ENCODE assay signal across 8 cellular contexts in the genomic region with DNA sequence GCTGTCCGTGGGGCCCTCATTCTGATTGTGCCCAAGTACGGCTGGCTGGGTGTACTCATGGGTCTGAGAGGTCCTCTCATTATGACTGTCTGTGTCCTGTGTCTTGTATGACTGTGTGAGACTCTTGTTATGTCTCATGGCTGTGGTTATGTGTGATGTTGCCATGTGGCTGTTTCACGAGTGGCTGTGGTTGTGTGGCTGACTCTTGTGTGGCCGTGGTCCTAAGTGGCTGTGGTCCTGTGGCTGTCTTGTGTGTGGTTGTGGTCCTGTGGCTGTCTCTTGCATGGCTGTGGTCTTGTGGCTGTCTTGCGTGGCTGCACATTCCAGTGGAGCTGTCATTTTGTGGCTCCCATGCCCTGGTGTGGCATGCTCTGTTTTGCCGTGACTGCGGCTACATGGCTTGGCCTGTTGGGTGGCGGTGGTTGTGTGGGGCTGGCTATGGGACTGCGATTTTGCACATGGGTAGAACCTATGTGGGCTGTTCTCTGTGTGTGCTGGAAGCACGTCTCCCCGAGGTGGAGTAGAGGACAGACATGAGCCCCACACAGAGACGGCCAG. TPM values are rescaled to one million over a fixed set of nuclear protein-coding genes. Genes with fewer than 3 reads are reported as not detected.
A peak's percentile ranks its signal among the peaks of the same experiment; 100 is the strongest.
DNase-seq lines count a peak whose midpoint lies in the region; ATAC-seq lines count a peak whose summit lies in the region.

No MANE protein-coding gene starts in this region.

- no peak overlapping the region for H3K4me2 ChIP-seq in neuronal stem cell (ENCODE audit: insufficient read depth, low read length, poor library complexity, severe bottlenecking)
- H3K4me2 ChIP-seq in mesenchymal stem cell (ENCODE audit: low read length, poor library complexity, severe bottlenecking): no peak overlapping the region

- no peak for ATAC-seq in GM21360 (IDR thresholded peaks at IDR 0.05; ENCODE audit: unreplicated experiment)

- H3K27ac ChIP-seq in adipose tissue (ENCODE audit: low read depth, low read length) (peak overlapping the region; percentile 82), neuronal stem cell (replicated peaks; ENCODE audit: low read length) (no peak overlapping the region), mesenchymal stem cell (ENCODE audit: low read length, poor library complexity, severe bottlenecking) (no peak overlapping the region)

- peak overlapping the region; percentile 29 for H3K23ac ChIP-seq in neuronal stem cell (ENCODE audit: low read depth, low read length, poor library complexity)
- peak overlapping the region in 1 of 2 experiments; percentile 42 for H3K23ac ChIP-seq in mesenchymal stem cell (ENCODE audit: low read length in 2 of 2)

- no peak overlapping the region for H4K8ac ChIP-seq in neuronal stem cell (ENCODE audit: low read depth, low read length)
- no peak overlapping the region for H4K8ac ChIP-seq in mesenchymal stem cell (ENCODE audit: low read length)

- peaks cover 8 to 9% of the 10 kb centered on the region in 2 donors for H3K9me3 ChIP-seq in neuronal stem cell (replicated peaks in 1 of 2; ENCODE audit: control insufficient read depth in 2 of 2, insufficient read depth in 1 of 2, low read depth in 1 of 2, low read length in 2 of 2)
- no peaks in the 10 kb centered on the region for H3K9me3 ChIP-seq in mesenchymal stem cell (ENCODE audit: control insufficient read depth, low read length)

- H2BK12ac ChIP-seq in neuronal stem cell (ENCODE audit: low read length): no peak overlapping the region
- H2BK12ac ChIP-seq in mesenchymal stem cell (ENCODE audit: low read length in 2 of 2): no peak overlapping the region

- no peak overlapping the region for H2BK120ac ChIP-seq in neuronal stem cell (ENCODE audit: low read depth, low read length)
- no peak overlapping the region for H2BK120ac ChIP-seq in mesenchymal stem cell (ENCODE audit: low read depth, low read length)

- H3K14ac ChIP-seq in neuronal stem cell (ENCODE audit: low read length) (no peak overlapping the region), mesenchymal stem cell (ENCODE audit: low read length in 2 of 2) (no peak overlapping the region)

- H3K79me1 ChIP-seq in neuronal stem cell (ENCODE audit: low read depth, low read length): no peaks in the 10 kb centered on the region
- peaks cover 2% of the 10 kb centered on the region for H3K79me1 ChIP-seq in mesenchymal stem cell (replicated peaks; ENCODE audit: low read length, poor library complexity, severe bottlenecking)

- peaks cover 25 to 69% (median 60%) of the 10 kb centered on the region in 3 experiments for H3K27me3 ChIP-seq in neuronal stem cell (ENCODE audit: control insufficient read depth in 3 of 3, insufficient read depth in 3 of 3, low read depth in 1 of 3, low read length in 3 of 3)
- peaks cover 0 to 44% of the 10 kb centered on the region in 2 experiments for H3K27me3 ChIP-seq in mesenchymal stem cell (ENCODE audit: control insufficient read depth in 1 of 2, insufficient read depth in 1 of 2, low read length in 2 of 2)

- H4K91ac ChIP-seq in neuronal stem cell (ENCODE audit: low read depth, low read length, poor library complexity) (no peak overlapping the region), mesenchymal stem cell (ENCODE audit: low read length) (no peak overlapping the region)

- WGBS in adipose tissue, 3 donors: 51 to 85% (median 57%) methylated on average over 12 of the region's 12 CpGs
- no CpG with 5 or more reads among the region's 12 CpGs for WGBS in neuronal stem cell (ENCODE audit: extremely low coverage in 2 of 2, insufficient read length in 2 of 2, insufficient replicate concordance in 1 of 2), 2 donors
- WGBS in mesenchymal stem cell: 92% methylated on average over 12 of the region's 12 CpGs

- H2AK5ac ChIP-seq in neuronal stem cell (ENCODE audit: low read depth, low read length) (peak overlapping the region; percentile 90), mesenchymal stem cell (ENCODE audit: low read length, severe bottlenecking) (no peak overlapping the region)

- no peak overlapping the region for H3K4ac ChIP-seq in neuronal stem cell (ENCODE audit: low read length)
- H3K4ac ChIP-seq in mesenchymal stem cell (ENCODE audit: low read depth in 1 of 2, low read length in 2 of 2): no peak overlapping the region

- DNase-seq in ELR (ENCODE audit: low read depth) (peak; percentile 52), OCI-M1 (lab: John Stamatoyannopoulos, UW) (peak; percentile 69), neuronal stem cell (ENCODE audit: low spot score) (no peak), mesenchymal stem cell (no peak), middle frontal gyrus (ENCODE audit: extremely low spot score, low spot score) (no peak), NCI-H510A treated with DMSO at 0.1 percent for 48 hours (lab: John Stamatoyannopoulos, UW) (no peak)

- H2BK5ac ChIP-seq in neuronal stem cell (ENCODE audit: low read length) (no peak overlapping the region), mesenchymal stem cell (ENCODE audit: low read depth, low read length, poor library complexity, severe bottlenecking) (no peak overlapping the region)

- H3K4me1 ChIP-seq in neuronal stem cell (ENCODE audit: control insufficient read depth in 2 of 2, insufficient read depth in 1 of 2, low read depth in 1 of 2, low read length in 2 of 2) (peaks cover 8 to 22% of the 10 kb centered on the region in 2 donors), mesenchymal stem cell (ENCODE audit: control insufficient read depth, insufficient read depth, low read depth, low read length) (peaks cover 38% of the 10 kb centered on the region)

- H3K36me3 ChIP-seq in neuronal stem cell (replicated peaks in 1 of 2; ENCODE audit: control insufficient read depth in 2 of 2, insufficient read depth in 2 of 2, low read length in 2 of 2) (peaks cover 3 to 6% of the 10 kb centered on the region in 2 donors), mesenchymal stem cell (ENCODE audit: control insufficient read depth in 1 of 2, insufficient read depth in 2 of 2, low read depth in 1 of 2, low read length in 2 of 2) (peaks cover 10 to 17% of the 10 kb centered on the region in 2 experiments)

- H2BK15ac ChIP-seq in neuronal stem cell (ENCODE audit: low read length) (peak overlapping the region; percentile 71), mesenchymal stem cell (ENCODE audit: low read depth, poor library complexity, severe bottlenecking) (no peak overlapping the region)

- H3K4me3 ChIP-seq in neuronal stem cell (ENCODE audit: low read length in 2 of 2) (no peak overlapping the region), mesenchymal stem cell (ENCODE audit: insufficient read depth in 1 of 2, low read depth in 1 of 2, low read length in 2 of 2) (no peak overlapping the region)

- H3K18ac ChIP-seq in neuronal stem cell (ENCODE audit: low read length) (peak overlapping the region; percentile 53), mesenchymal stem cell (ENCODE audit: low read depth in 1 of 2, low read length in 2 of 2) (no peak overlapping the region)

- H2AFZ ChIP-seq in neuronal stem cell (ENCODE audit: low read length) (no peak overlapping the region), mesenchymal stem cell (ENCODE audit: low read depth, low read length) (no peak overlapping the region)

- H3K9ac ChIP-seq in neuronal stem cell (ENCODE audit: low read depth, low read length, poor library complexity) (peak overlapping the region; percentile 60), mesenchymal stem cell (ENCODE audit: low read length) (no peak overlapping the region)

RNA-seq across cellular contexts. Expression of a gene that starts 2.5 kb away (rescaled TPM):
- polyA plus RNA-seq in adipose tissue: 10 to 100 TPM in 1 of 3 donors, 1 to 10 TPM in 2; 1.9 to 10.3 (median 7.9) TPM
- polyA plus RNA-seq in neuronal stem cell (2013, experiment 1 of 2): 1.1 TPM
- polyA plus RNA-seq in neuronal stem cell (2013, experiment 2 of 2): 1.1 TPM
- 0.68 TPM for polyA plus RNA-seq in mesenchymal stem cell (2013, experiment 1 of 2)
- polyA plus RNA-seq in mesenchymal stem cell (2013, experiment 2 of 2): 0.79 TPM

RNA-seq across cellular contexts. Expression of a gene that starts 16.4 kb away (rescaled TPM):
- 10 to 100 TPM; 25.0 to 38.9 (median 36.7) TPM for polyA plus RNA-seq in adipose tissue
- polyA plus RNA-seq in neuronal stem cell (2013, experiment 1 of 2): 22.9 TPM
- polyA plus RNA-seq in neuronal stem cell (2013, experiment 2 of 2): 24.4 TPM
- 20.0 TPM for polyA plus RNA-seq in mesenchymal stem cell (2013, experiment 1 of 2)
- polyA plus RNA-seq in mesenchymal stem cell (2013, experiment 2 of 2): 16.9 TPM

RNA-seq across cellular contexts. Expression of a gene that starts 18.0 kb away (rescaled TPM):
- 10 to 100 TPM in 2 of 3 donors, 1 to 10 TPM in 1; 7.9 to 21.0 (median 16.1) TPM for polyA plus RNA-seq in adipose tissue
- polyA plus RNA-seq in neuronal stem cell (2013, experiment 1 of 2): 123 TPM
- polyA plus RNA-seq in neuronal stem cell (2013, experiment 2 of 2): 121 TPM
- polyA plus RNA-seq in mesenchymal stem cell (2013, experiment 1 of 2): 82.1 TPM
- polyA plus RNA-seq in mesenchymal stem cell (2013, experiment 2 of 2): 85.0 TPM

RNA-seq across cellular contexts. Expression of a gene that starts 50.1 kb away (rescaled TPM):
- polyA plus RNA-seq in adipose tissue: 10 to 100 TPM; 34.5 to 69.2 (median 63.1) TPM
- polyA plus RNA-seq in neuronal stem cell (2013, experiment 1 of 2): 35.3 TPM
- 33.1 TPM for polyA plus RNA-seq in neuronal stem cell (2013, experiment 2 of 2)
- 50.2 TPM for polyA plus RNA-seq in mesenchymal stem cell (2013, experiment 1 of 2)
- 53.2 TPM for polyA plus RNA-seq in mesenchymal stem cell (2013, experiment 2 of 2)

RNA-seq across cellular contexts. Expression of a gene that starts 50.1 kb away (rescaled TPM):
- polyA plus RNA-seq in adipose tissue: 100 to 1,000 TPM in 2 of 3 donors, 10 to 100 TPM in 1; 65.5 to 532 (median 190) TPM
- polyA plus RNA-seq in neuronal stem cell (2013, experiment 1 of 2): 64.6 TPM
- polyA plus RNA-seq in neuronal stem cell (2013, experiment 2 of 2): 64.5 TPM
- 135 TPM for polyA plus RNA-seq in mesenchymal stem cell (2013, experiment 1 of 2)
- 129 TPM for polyA plus RNA-seq in mesenchymal stem cell (2013, experiment 2 of 2)

Comparison
In these comparisons a context has a peak if more than half of its experiments do, and no peak if none do; other contexts are left out.
1. DNase-seq: peak in ELR (single experiment) and OCI-M1 (single experiment); none in neuronal stem cell (single experiment), mesenchymal stem cell (single experiment), middle frontal gyrus (single experiment) and NCI-H510A treated with DMSO at 0.1 percent for 48 hours (single experiment).